20 cellular contexts compared by ENCODE assay signal in the genomic region with DNA sequence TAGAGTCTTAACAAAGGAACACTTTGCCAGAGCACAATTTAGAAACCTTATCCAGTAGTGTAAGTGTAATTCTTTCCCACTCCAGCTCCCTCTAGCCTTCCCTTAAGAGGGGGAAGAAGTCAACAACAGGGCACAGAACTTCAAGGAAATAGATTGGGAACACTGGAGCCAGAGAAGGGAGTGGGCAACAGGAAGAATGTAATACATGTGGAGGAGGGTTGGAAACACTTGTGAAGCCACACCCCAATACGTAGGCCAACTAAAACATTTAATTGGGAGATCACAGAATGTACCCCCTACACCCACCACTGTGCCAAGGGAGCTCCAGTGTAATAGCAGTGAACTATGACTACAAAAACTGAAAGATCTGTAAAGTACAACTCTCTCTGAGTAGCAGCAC.
"Had no signal": no experiment of that assay in that cellular context is flagged by ENCODE, and none has a peak within 500 bp of the region (broad histone marks: within the 10 kb centered on the region; RNA-seq: fewer than 3 reads in every experiment).

No MANE protein-coding gene starts in this region.

- H3K27ac Mint-ChIP-seq: memory B cell, mesothelial cell of epicardium, natural killer cell had no signal

- H3K4me1 Mint-ChIP-seq: mesothelial cell of epicardium, natural killer cell had no signal

- H3K79me2 ChIP-seq: parathyroid adenoma had no signal

- H3K27me3 Mint-ChIP-seq: memory B cell had no signal

- H3K4me3 ChIP-seq: heart left ventricle, psoas muscle, right lobe of liver, spleen, stomach, uterus had no signal

- H2AFZ ChIP-seq: parathyroid adenoma had no signal

- H3K9me3 ChIP-seq: psoas muscle, right lobe of liver, stomach, uterus had no signal

- ATAC-seq: esophagus mucosa, heart left ventricle, natural killer cell, psoas muscle, right lobe of liver had no signal

- H3K36me3 ChIP-seq: heart left ventricle, right lobe of liver, spleen, stomach, uterus had no signal

- H3K9ac ChIP-seq: parathyroid adenoma had no signal

- H3K4me1 ChIP-seq: heart left ventricle, parathyroid adenoma, psoas muscle, right lobe of liver, spleen, stomach, uterus had no signal

- H3K36me3 Mint-ChIP-seq: memory B cell, mesothelial cell of epicardium, natural killer cell had no signal

- H3K27me3 ChIP-seq: heart left ventricle, right lobe of liver, spleen, stomach, uterus had no signal

- H3K4me3 Mint-ChIP-seq: memory B cell, mesothelial cell of epicardium, natural killer cell had no signal

- H3K27ac ChIP-seq: heart left ventricle, parathyroid adenoma, psoas muscle, right lobe of liver, spleen, stomach, uterus had no signal

- DNase-seq: effector memory CD4-positive, alpha-beta T cell; heart left ventricle; hippocampal formation; kidney glomerular epithelial cell; natural killer cell; psoas muscle; retina; right lobe of liver; spleen; stimulated activated CD4-positive, alpha-beta T cell treated with anti-CD3 and anti-CD28 coated beads, Interleukin-15, amount 100 ng/mL, for 24 hours; stimulated activated CD4-positive, alpha-beta T cell treated with anti-CD3 and anti-CD28 coated beads, Interleukin-1b, Interleukin-23, amount 100 ng/mL, for 48 hours; stimulated activated CD4-positive, alpha-beta T cell treated with anti-CD3 and anti-CD28 coated beads, Interleukin-4, amount 100 ng/mL, for 4 hours; stimulated activated naive CD4-positive, alpha-beta T cell; stomach; trophoblast cell; uterus had no signal
